Comparison of ENCODE assay signal across 1 cellular context in the genomic region with DNA sequence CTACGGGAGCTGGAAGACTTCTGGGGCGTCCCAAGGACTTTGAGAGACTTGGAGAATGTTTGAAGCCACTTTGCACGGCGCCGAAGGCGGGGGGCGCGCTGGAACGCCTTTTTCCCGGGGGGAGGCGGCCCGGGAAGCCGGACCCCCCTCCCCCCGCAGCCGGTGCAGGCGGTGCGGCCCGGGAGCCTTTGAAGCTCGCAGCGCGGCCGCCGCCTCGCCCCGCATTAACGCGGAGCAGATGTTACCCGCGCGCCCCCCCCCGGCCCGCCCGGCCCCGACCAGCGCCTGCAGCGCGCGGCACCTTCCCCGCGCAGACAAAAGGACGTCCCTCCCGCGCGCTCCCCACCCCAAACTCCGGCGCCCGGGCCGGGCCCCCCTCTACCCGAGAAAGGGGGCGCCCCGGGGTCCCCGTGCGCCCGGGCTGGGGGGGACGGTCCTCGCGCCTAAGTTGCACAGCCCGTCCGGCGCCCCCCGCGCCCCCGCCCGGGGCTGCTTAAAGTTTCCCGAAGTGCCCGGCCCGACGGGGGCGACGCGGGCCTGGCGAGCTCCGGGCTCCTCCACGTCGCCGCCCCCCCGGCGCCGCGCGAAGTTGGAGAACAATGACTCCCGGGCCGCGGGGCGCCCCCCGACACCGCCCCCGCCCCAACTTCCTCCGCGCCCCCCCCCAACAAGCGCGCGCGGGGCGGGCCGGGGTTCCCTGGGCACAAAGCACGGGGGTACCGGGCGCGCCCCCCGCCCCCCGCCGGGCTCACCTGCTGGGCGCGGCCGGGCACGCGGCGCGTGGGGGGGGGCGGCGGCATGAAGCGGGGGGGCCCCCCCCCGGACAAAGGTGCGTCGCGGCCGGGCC.
TF ChIP-seq lines count a peak whose summit lies in the region.

No MANE protein-coding gene starts in this region.

TF ChIP-seq in HepG2, 621 proteins besides CTCF, POLR2A, EP300 and RAD21 (continued from another document):
- TF ChIP-seq, protein P1, sequence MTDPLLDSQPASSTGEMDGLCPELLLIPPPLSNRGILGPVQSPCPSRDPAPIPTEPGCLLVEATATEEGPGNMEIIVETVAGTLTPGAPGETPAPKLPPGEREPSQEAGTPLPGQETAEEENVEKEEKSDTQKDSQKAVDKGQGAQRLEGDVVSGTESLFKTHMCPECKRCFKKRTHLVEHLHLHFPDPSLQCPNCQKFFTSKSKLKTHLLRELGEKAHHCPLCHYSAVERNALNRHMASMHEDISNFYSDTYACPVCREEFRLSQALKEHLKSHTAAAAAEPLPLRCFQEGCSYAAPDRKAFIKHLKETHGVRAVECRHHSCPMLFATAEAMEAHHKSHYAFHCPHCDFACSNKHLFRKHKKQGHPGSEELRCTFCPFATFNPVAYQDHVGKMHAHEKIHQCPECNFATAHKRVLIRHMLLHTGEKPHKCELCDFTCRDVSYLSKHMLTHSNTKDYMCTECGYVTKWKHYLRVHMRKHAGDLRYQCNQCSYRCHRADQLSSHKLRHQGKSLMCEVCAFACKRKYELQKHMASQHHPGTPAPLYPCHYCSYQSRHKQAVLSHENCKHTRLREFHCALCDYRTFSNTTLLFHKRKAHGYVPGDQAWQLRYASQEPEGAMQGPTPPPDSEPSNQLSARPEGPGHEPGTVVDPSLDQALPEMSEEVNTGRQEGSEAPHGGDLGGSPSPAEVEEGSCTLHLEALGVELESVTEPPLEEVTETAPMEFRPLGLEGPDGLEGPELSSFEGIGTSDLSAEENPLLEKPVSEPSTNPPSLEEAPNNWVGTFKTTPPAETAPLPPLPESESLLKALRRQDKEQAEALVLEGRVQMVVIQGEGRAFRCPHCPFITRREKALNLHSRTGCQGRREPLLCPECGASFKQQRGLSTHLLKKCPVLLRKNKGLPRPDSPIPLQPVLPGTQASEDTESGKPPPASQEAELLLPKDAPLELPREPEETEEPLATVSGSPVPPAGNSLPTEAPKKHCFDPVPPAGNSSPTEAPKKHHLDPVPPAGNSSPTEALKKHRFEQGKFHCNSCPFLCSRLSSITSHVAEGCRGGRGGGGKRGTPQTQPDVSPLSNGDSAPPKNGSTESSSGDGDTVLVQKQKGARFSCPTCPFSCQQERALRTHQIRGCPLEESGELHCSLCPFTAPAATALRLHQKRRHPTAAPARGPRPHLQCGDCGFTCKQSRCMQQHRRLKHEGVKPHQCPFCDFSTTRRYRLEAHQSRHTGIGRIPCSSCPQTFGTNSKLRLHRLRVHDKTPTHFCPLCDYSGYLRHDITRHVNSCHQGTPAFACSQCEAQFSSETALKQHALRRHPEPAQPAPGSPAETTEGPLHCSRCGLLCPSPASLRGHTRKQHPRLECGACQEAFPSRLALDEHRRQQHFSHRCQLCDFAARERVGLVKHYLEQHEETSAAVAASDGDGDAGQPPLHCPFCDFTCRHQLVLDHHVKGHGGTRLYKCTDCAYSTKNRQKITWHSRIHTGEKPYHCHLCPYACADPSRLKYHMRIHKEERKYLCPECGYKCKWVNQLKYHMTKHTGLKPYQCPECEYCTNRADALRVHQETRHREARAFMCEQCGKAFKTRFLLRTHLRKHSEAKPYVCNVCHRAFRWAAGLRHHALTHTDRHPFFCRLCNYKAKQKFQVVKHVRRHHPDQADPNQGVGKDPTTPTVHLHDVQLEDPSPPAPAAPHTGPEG (CRISPR knock-in tag; IDR thresholded peaks at IDR 0.05), result peak; percentile 84; the same call in 1 of the 2 replicates
- no peak for TF ChIP-seq GABPA (IDR thresholded peaks at IDR 0.05; ENCODE audit: low read depth, low read length)
- no peak for TF ChIP-seq GABPA (CRISPR knock-in tag; IDR thresholded peaks at IDR 0.05; ENCODE audit: low read depth)
- TF ChIP-seq ZNF616 (CRISPR knock-in tag; IDR thresholded peaks at IDR 0.05; ENCODE audit: low read depth), result no peak
- no peak for TF ChIP-seq NFIC (IDR thresholded peaks at IDR 0.05; ENCODE audit: low read length)
- no peak for TF ChIP-seq TAF15 (IDR thresholded peaks at IDR 0.05; ENCODE audit: low read depth, low read length, poor library complexity, severe bottlenecking)
- no peak for TF ChIP-seq ZNF816 (CRISPR knock-in tag; IDR thresholded peaks at IDR 0.05; ENCODE audit: borderline replicate concordance)
- no peak for TF ChIP-seq AKNA (CRISPR knock-in tag; IDR thresholded peaks at IDR 0.05; ENCODE audit: borderline replicate concordance)
- peak; percentile 60; the same call in 1 of the 2 replicates for TF ChIP-seq RBFOX2 (IDR thresholded peaks at IDR 0.05; ENCODE audit: low read depth, low read length)
- TF ChIP-seq, protein P2, sequence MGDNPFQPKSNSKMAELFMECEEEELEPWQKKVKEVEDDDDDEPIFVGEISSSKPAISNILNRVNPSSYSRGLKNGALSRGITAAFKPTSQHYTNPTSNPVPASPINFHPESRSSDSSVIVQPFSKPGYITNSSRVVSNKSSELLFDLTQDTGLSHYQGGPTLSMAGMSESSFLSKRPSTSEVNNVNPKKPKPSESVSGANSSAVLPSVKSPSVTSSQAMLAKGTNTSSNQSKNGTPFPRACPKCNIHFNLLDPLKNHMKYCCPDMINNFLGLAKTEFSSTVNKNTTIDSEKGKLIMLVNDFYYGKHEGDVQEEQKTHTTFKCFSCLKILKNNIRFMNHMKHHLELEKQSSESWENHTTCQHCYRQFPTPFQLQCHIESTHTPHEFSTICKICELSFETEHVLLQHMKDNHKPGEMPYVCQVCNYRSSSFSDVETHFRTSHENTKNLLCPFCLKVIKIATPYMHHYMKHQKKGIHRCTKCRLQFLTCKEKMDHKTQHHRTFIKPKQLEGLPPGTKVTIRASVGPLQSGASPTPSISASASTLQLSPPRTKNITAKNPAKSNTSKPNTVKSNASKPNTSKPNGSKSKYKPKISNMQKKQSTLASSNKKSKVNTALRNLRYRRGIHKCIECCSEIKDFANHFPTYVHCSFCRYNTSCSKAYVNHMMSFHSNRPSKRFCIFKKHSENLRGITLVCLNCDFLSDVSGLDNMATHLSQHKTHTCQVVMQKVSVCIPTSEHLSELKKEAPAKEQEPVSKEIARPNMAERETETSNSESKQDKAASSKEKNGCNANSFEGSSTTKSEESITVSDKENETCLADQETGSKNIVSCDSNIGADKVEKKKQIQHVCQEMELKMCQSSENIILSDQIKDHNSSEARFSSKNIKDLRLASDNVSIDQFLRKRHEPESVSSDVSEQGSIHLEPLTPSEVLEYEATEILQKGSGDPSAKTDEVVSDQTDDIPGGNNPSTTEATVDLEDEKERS (CRISPR knock-in tag; IDR thresholded peaks at IDR 0.05), result no peak
- no peak for TF ChIP-seq ZNF414 (CRISPR knock-in tag; IDR thresholded peaks at IDR 0.05)
- TF ChIP-seq ZFP1 (CRISPR knock-in tag; IDR thresholded peaks at IDR 0.05), result no peak
- no peak for TF ChIP-seq ZNF136 (CRISPR knock-in tag; IDR thresholded peaks at IDR 0.05; ENCODE audit: low read depth)
- TF ChIP-seq ZNF644 (CRISPR knock-in tag; IDR thresholded peaks at IDR 0.05; ENCODE audit: low read depth), result no peak
- TF ChIP-seq SAFB2 (CRISPR knock-in tag; IDR thresholded peaks at IDR 0.05; ENCODE audit: borderline replicate concordance, low read depth), result no peak
- TF ChIP-seq, protein P3, sequence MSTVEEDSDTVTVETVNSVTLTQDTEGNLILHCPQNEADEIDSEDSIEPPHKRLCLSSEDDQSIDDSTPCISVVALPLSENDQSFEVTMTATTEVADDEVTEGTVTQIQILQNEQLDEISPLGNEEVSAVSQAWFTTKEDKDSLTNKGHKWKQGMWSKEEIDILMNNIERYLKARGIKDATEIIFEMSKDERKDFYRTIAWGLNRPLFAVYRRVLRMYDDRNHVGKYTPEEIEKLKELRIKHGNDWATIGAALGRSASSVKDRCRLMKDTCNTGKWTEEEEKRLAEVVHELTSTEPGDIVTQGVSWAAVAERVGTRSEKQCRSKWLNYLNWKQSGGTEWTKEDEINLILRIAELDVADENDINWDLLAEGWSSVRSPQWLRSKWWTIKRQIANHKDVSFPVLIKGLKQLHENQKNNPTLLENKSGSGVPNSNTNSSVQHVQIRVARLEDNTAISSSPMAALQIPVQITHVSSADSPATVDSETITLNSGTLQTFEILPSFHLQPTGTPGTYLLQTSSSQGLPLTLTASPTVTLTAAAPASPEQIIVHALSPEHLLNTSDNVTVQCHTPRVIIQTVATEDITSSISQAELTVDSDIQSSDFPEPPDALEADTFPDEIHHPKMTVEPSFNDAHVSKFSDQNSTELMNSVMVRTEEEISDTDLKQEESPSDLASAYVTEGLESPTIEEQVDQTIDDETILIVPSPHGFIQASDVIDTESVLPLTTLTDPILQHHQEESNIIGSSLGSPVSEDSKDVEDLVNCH (CRISPR knock-in tag; IDR thresholded peaks at IDR 0.05), result no peak
- peak; percentile 31 for TF ChIP-seq HNRNPK (IDR thresholded peaks at IDR 0.05; ENCODE audit: low read depth, low read length, poor library complexity, severe bottlenecking)
- TF ChIP-seq ZFAT (CRISPR knock-in tag; conservative IDR thresholded peaks at IDR 0.05), result no peak
- no peak for TF ChIP-seq ZNF768 (CRISPR knock-in tag; IDR thresholded peaks at IDR 0.05)
- TF ChIP-seq ZNF780A (CRISPR knock-in tag; IDR thresholded peaks at IDR 0.05), result no peak
- TF ChIP-seq, protein P4, sequence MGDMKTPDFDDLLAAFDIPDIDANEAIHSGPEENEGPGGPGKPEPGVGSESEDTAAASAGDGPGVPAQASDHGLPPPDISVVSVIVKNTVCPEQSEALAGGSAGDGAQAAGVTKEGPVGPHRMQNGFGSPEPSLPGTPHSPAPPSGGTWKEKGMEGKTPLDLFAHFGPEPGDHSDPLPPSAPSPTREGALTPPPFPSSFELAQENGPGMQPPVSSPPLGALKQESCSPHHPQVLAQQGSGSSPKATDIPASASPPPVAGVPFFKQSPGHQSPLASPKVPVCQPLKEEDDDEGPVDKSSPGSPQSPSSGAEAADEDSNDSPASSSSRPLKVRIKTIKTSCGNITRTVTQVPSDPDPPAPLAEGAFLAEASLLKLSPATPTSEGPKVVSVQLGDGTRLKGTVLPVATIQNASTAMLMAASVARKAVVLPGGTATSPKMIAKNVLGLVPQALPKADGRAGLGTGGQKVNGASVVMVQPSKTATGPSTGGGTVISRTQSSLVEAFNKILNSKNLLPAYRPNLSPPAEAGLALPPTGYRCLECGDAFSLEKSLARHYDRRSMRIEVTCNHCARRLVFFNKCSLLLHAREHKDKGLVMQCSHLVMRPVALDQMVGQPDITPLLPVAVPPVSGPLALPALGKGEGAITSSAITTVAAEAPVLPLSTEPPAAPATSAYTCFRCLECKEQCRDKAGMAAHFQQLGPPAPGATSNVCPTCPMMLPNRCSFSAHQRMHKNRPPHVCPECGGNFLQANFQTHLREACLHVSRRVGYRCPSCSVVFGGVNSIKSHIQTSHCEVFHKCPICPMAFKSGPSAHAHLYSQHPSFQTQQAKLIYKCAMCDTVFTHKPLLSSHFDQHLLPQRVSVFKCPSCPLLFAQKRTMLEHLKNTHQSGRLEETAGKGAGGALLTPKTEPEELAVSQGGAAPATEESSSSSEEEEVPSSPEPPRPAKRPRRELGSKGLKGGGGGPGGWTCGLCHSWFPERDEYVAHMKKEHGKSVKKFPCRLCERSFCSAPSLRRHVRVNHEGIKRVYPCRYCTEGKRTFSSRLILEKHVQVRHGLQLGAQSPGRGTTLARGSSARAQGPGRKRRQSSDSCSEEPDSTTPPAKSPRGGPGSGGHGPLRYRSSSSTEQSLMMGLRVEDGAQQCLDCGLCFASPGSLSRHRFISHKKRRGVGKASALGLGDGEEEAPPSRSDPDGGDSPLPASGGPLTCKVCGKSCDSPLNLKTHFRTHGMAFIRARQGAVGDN (CRISPR knock-in tag; IDR thresholded peaks at IDR 0.05), result peak; percentile 58
- no peak for TF ChIP-seq RORA (CRISPR knock-in tag; IDR thresholded peaks at IDR 0.05)
- no peak for TF ChIP-seq HOXA5 (CRISPR knock-in tag; IDR thresholded peaks at IDR 0.05)
- no peak for TF ChIP-seq GATAD2A (CRISPR knock-in tag; IDR thresholded peaks at IDR 0.05)
- no peak for TF ChIP-seq ZNF180 (CRISPR knock-in tag; IDR thresholded peaks at IDR 0.05; ENCODE audit: borderline replicate concordance, low read depth)
- TF ChIP-seq KLF16 (CRISPR knock-in tag; IDR thresholded peaks at IDR 0.05), result no peak
- TF ChIP-seq, protein P5, sequence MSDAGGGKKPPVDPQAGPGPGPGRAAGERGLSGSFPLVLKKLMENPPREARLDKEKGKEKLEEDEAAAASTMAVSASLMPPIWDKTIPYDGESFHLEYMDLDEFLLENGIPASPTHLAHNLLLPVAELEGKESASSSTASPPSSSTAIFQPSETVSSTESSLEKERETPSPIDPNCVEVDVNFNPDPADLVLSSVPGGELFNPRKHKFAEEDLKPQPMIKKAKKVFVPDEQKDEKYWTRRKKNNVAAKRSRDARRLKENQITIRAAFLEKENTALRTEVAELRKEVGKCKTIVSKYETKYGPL (CRISPR knock-in tag; IDR thresholded peaks at IDR 0.05), result no peak
